Comparison of ENCODE assay signal across 8 cellular contexts in genomic region chr16:8867483-8868271, GRCh38.
A peak's percentile ranks its signal among the peaks of the same experiment; 100 is the strongest.
DNase-seq lines count a peak whose midpoint lies in the region; ATAC-seq and TF ChIP-seq lines count a peak whose summit lies in the region.

No MANE protein-coding gene starts in this region.

- no peaks in the 10 kb centered on the region for H3K27me3 Mint-ChIP-seq in nephron (ENCODE audit: low read depth)

- peaks cover 7% of the 10 kb centered on the region for H3K36me3 ChIP-seq in HAP-1 (replicated peaks)

- peaks cover 50% of the 10 kb centered on the region for H3K4me1 Mint-ChIP-seq in nephron

- peak overlapping the region; percentile 71 for H3K27ac ChIP-seq in VCaP

- H3K27me3 ChIP-seq in HAP-1 (ENCODE audit: low read depth) = no peaks in the 10 kb centered on the region

- TF ChIP-seq CTCF in AG09309 (IDR thresholded peaks at IDR 0.05; ENCODE audit: control insufficient read depth, insufficient read depth, low read depth, low read length, missing control alignments) (no peak), VCaP (conservative IDR thresholded peaks at IDR 0.05) (no peak), nephron (IDR thresholded peaks at IDR 0.05; ENCODE audit: unreplicated experiment in 3 of 3) (no peak)

- no peaks in the 10 kb centered on the region for H3K9me3 ChIP-seq in HAP-1

- peak overlapping the region; percentile 89 to 99 (median 95) for H3K4me3 Mint-ChIP-seq in nephron

- H3K4me1 ChIP-seq in HAP-1 = peaks cover 27% of the 10 kb centered on the region

- no peak for TF ChIP-seq POLR2A in erythroblast (IDR thresholded peaks at IDR 0.05; ENCODE audit: low read length)

- H3K4me3 ChIP-seq in AG09309 (ENCODE audit: control insufficient read depth, low read depth, low read length) = peak overlapping the region; percentile 91
- H3K4me3 ChIP-seq in HAP-1 = peak overlapping the region; percentile 86

- H3K36me3 Mint-ChIP-seq in nephron (ENCODE audit: low read depth) = no peaks in the 10 kb centered on the region

- H3K9me3 Mint-ChIP-seq in nephron = no peaks in the 10 kb centered on the region

- no peak for DNase-seq in AG09309 (ENCODE audit: low read depth)
- peak; percentile 25 to 67 for DNase-seq in HAP-1 (ENCODE audit: low spot score in 2 of 2)
- peak; percentile 64 to 67 for DNase-seq in erythroblast (lab: John Stamatoyannopoulos, UW)

- peak overlapping the region; percentile 84 to 90 (median 87) for H3K27ac Mint-ChIP-seq in nephron

- ATAC-seq in GM21786 (IDR thresholded peaks at IDR 0.05; ENCODE audit: unreplicated experiment) (no peak), GM21526 (IDR thresholded peaks at IDR 0.05; ENCODE audit: low FRiP score, unreplicated experiment) (no peak), HG03025 (IDR thresholded peaks at IDR 0.05; ENCODE audit: low FRiP score, unreplicated experiment) (no peak)

- in situ Hi-C loops in HAP-1 (cut with MboI; ENCODE audit: low sequenced_read_pairs) = no loop called here
